26 cellular contexts compared by ENCODE assay signal in genomic region chr6:167102318-167102717, GRCh38. TPM values are rescaled to one million over a fixed set of nuclear protein-coding genes. Genes with fewer than 3 reads are reported as not detected.
"Had no signal": no experiment of that assay in that cellular context is flagged by ENCODE, and none has a peak within 500 bp of the region (broad histone marks: within the 10 kb centered on the region; RNA-seq: fewer than 3 reads in every experiment).

No MANE protein-coding gene starts in this region.

- H3K4me2 ChIP-seq: hepatocyte had no signal

- H3K4me3 ChIP-seq: esophagus muscularis mucosa, gastrocnemius medialis, hepatocyte, left ventricle myocardium inferior, lung, psoas muscle, right lobe of liver, testis, tibial nerve, upper lobe of right lung, vagina had no signal

- H3K9me3 ChIP-seq: esophagus muscularis mucosa, gastrocnemius medialis, left ventricle myocardium inferior, neutrophil, psoas muscle, right lobe of liver, testis, tibial nerve, upper lobe of right lung, vagina had no signal

- H3K27me3 ChIP-seq: esophagus muscularis mucosa, gastrocnemius medialis, hepatocyte, neutrophil, right lobe of liver, testis, tibial nerve, upper lobe of right lung, vagina had no signal

- H3K9me3 Mint-ChIP-seq: naive thymus-derived CD8-positive, alpha-beta T cell; stimulated activated effector memory CD8-positive, alpha-beta T cell treated with anti-CD3 and anti-CD28 coated beads, Interleukin-12 subunit alpha, Interleukin-12 subunit beta, amount 100 ng/mL, for 72 hours had no signal

- H3K4me1 ChIP-seq: esophagus muscularis mucosa, gastrocnemius medialis, left ventricle myocardium inferior, psoas muscle, right lobe of liver, testis, tibial nerve, upper lobe of right lung, vagina had no signal

- DNase-seq: effector memory CD4-positive, alpha-beta T cell; gastrocnemius medialis; kidney; left cardiac atrium; left ventricle myocardium inferior; mesendoderm; naive thymus-derived CD8-positive, alpha-beta T cell; psoas muscle; retina; right lobe of liver; stimulated activated CD4-positive, alpha-beta T cell treated with anti-CD3 and anti-CD28 coated beads, Interleukin-4, amount 100 ng/mL, for 1 hour; stimulated activated CD8-positive, alpha-beta memory T cell treated with anti-CD3 and anti-CD28 coated beads, Interleukin-4, amount 100 ng/mL, for 48 hours; stimulated activated naive CD8-positive, alpha-beta T cell treated with anti-CD3 and anti-CD28 coated beads, Interleukin-15, amount 100 ng/mL, for 72 hours; testis; upper lobe of right lung had no signal

- H3K36me3 Mint-ChIP-seq: naive thymus-derived CD8-positive, alpha-beta T cell; stimulated activated effector memory CD8-positive, alpha-beta T cell treated with anti-CD3 and anti-CD28 coated beads, Interleukin-12 subunit alpha, Interleukin-12 subunit beta, amount 100 ng/mL, for 72 hours had no signal

- H3K4me3 Mint-ChIP-seq: naive thymus-derived CD8-positive, alpha-beta T cell; stimulated activated effector memory CD8-positive, alpha-beta T cell treated with anti-CD3 and anti-CD28 coated beads, Interleukin-12 subunit alpha, Interleukin-12 subunit beta, amount 100 ng/mL, for 72 hours; stimulated activated naive CD8-positive, alpha-beta T cell treated with anti-CD3 and anti-CD28 coated beads, Interleukin-15, amount 100 ng/mL, for 72 hours had no signal

- H3K79me2 ChIP-seq: hepatocyte had no signal

- H3K36me3 ChIP-seq: esophagus muscularis mucosa, gastrocnemius medialis, left ventricle myocardium inferior, neutrophil, right lobe of liver, tibial nerve, upper lobe of right lung, vagina had no signal

- H3K27ac Mint-ChIP-seq: stimulated activated effector memory CD8-positive, alpha-beta T cell treated with anti-CD3 and anti-CD28 coated beads, Interleukin-12 subunit alpha, Interleukin-12 subunit beta, amount 100 ng/mL, for 72 hours had no signal

- ATAC-seq: gastrocnemius medialis; left cardiac atrium; naive thymus-derived CD8-positive, alpha-beta T cell; psoas muscle; stimulated activated effector memory CD8-positive, alpha-beta T cell treated with anti-CD3 and anti-CD28 coated beads, Interleukin-12 subunit alpha, Interleukin-12 subunit beta, amount 100 ng/mL, for 72 hours; stimulated activated naive CD8-positive, alpha-beta T cell treated with anti-CD3 and anti-CD28 coated beads, Interleukin-15, amount 100 ng/mL, for 72 hours; upper lobe of right lung had no signal

- H3K27ac ChIP-seq: epithelial cell of prostate, esophagus muscularis mucosa, gastrocnemius medialis, hepatocyte, left ventricle myocardium inferior, psoas muscle, right lobe of liver, testis, tibial nerve, upper lobe of right lung, vagina had no signal

- H2AFZ ChIP-seq: hepatocyte had no signal

- H3K27me3 Mint-ChIP-seq: naive thymus-derived CD8-positive, alpha-beta T cell; stimulated activated naive CD8-positive, alpha-beta T cell treated with anti-CD3 and anti-CD28 coated beads, Interleukin-15, amount 100 ng/mL, for 72 hours had no signal

RNA-seq across cellular contexts. Expression of gene CCR6, which starts 20.6 kb away (rescaled TPM):
- total RNA-seq: esophagus muscularis mucosa, fibroblast of villous mesenchyme, gastrocnemius medialis, left cardiac atrium, left ventricle myocardium inferior, osteoblast, psoas muscle, tibial nerve had no signal

RNA-seq across cellular contexts. Expression of gene GPR31, which starts 55.5 kb away (rescaled TPM):
- total RNA-seq: esophagus muscularis mucosa; fibroblast of villous mesenchyme; gastrocnemius medialis; hepatocyte; left cardiac atrium; left ventricle myocardium inferior; naive thymus-derived CD8-positive, alpha-beta T cell; osteoblast; psoas muscle; right lobe of liver; subcutaneous adipose tissue; tibial nerve; upper lobe of right lung; vagina had no signal
